10 cellular contexts compared by ENCODE assay signal in genomic region chr5:73303139-73304079, GRCh38.
A peak's percentile ranks its signal among the peaks of the same experiment; 100 is the strongest.
DNase-seq lines count a peak whose midpoint lies in the region; ATAC-seq and TF ChIP-seq lines count a peak whose summit lies in the region.
"Had no signal": no experiment of that assay in that cellular context is flagged by ENCODE, and none has a peak within 500 bp of the region (broad histone marks: within the 10 kb centered on the region; RNA-seq: fewer than 3 reads in every experiment).

No MANE protein-coding gene starts in this region.

- no peaks in the 10 kb centered on the region for H3K79me2 ChIP-seq in mammary epithelial cell (ENCODE audit: insufficient read depth, low read length)

- H3K4me3 ChIP-seq in H7 (ENCODE audit: insufficient read depth, low read depth, low read length) = peak overlapping the region; percentile 75
- peak overlapping the region in 2 of 3 experiments; percentile 27 to 32 for H3K4me3 ChIP-seq in mammary epithelial cell (replicated peaks in 1 of 3; ENCODE audit: insufficient read depth in 1 of 3, low read depth in 2 of 3, low read length in 3 of 3)
- peak overlapping the region; percentile 30 for H3K4me3 ChIP-seq in skeletal muscle cell (ENCODE audit: low read depth, low read length)

- H2AFZ ChIP-seq in mammary epithelial cell (ENCODE audit: low read depth, low read length) = peak overlapping the region; percentile 79

- TF ChIP-seq CTCF in mammary epithelial cell (conservative IDR thresholded peaks at IDR 0.05 in 1 of 2, IDR thresholded peaks at IDR 0.05 in 1 of 2; ENCODE audit: extremely low read depth in 1 of 2, insufficient read depth in 1 of 2, low read depth in 1 of 2, low read length in 2 of 2) = peak; percentile 7 to 40

- H3K27me3 ChIP-seq in H7 (ENCODE audit: control insufficient read depth, insufficient read depth, low read length) = peaks cover 80% of the 10 kb centered on the region
- peaks cover 28% of the 10 kb centered on the region for H3K27me3 ChIP-seq in mammary epithelial cell (ENCODE audit: insufficient read depth, low read length)

- peak; percentile 89 for DNase-seq in H7
- no peak for DNase-seq in mammary epithelial cell
- DNase-seq in iPS-NIHi7 (ENCODE audit: extremely low spot score) = peak; percentile 71
- DNase-seq in skeletal muscle cell (ENCODE audit: low read depth) = no peak
- no peak for DNase-seq in epidermal melanocyte (ENCODE audit: insufficient read length, low spot score)
- DNase-seq in HT-29 (ENCODE audit: low spot score) = no peak
- DNase-seq: NCI-H1930, PC-3 had no signal

- in situ Hi-C loops in mammary epithelial cell (cut with MboI; ENCODE audit: low sequenced_read_pairs in 2 of 2) = loop anchor here in 1 of 2 donors (10.0 kb wide), 1 partner anchor 141 kb away; the partner anchor contains the start of gene FOXD1

- H3K9me3 ChIP-seq in mammary epithelial cell (replicated peaks; ENCODE audit: insufficient read depth, low read length) = peaks cover 7% of the 10 kb centered on the region

- dilution Hi-C loops in mammary epithelial cell (cut with HindIII; ENCODE audit: low sequenced_read_pairs) = no loop called here

- peaks cover 14% of the 10 kb centered on the region for H3K4me1 ChIP-seq in mammary epithelial cell (ENCODE audit: insufficient read depth, low read length)

- CTCF ChIA-PET in mammary epithelial cell (lab: Charles Lee; ENCODE audit: low non-redundant PET) = no interaction called here

- no peak for ATAC-seq in GM21360 (IDR thresholded peaks at IDR 0.05; ENCODE audit: unreplicated experiment)
- no peak for ATAC-seq in HG02588 (IDR thresholded peaks at IDR 0.05; ENCODE audit: unreplicated experiment)
- ATAC-seq: PC-3 had no signal

- H3K36me3 ChIP-seq in H7 (replicated peaks; ENCODE audit: control insufficient read depth, insufficient read depth, low read length) = no peaks in the 10 kb centered on the region
- H3K36me3 ChIP-seq in mammary epithelial cell (ENCODE audit: insufficient read depth, low read length) = no peaks in the 10 kb centered on the region

- 18% methylated on average over 33 of the region's 77 CpGs for WGBS in mammary epithelial cell (ENCODE audit: low coverage, missing lambda C conversion rate)

- H3K27ac ChIP-seq in mammary epithelial cell (ENCODE audit: insufficient read depth, low read depth, low read length) = no peak overlapping the region

- BruUV-seq in mammary epithelial cell (replicated peaks; lab: Mats Ljungman, UMichigan) = no TSS peak

- peak overlapping the region; percentile 78 for H3K4me2 ChIP-seq in mammary epithelial cell (ENCODE audit: insufficient read depth, low read depth, low read length)

- no peaks in the 10 kb centered on the region for H4K20me1 ChIP-seq in mammary epithelial cell (ENCODE audit: insufficient read depth, low read length)

- intact Hi-C loops in mammary epithelial cell (cut with micrococcal nuclease) = no loop called here

- H3K9ac ChIP-seq in mammary epithelial cell (ENCODE audit: insufficient read depth, low read length) = no peak overlapping the region

Comparison
In these comparisons a context has a peak if more than half of its experiments do, and no peak if none do; other contexts are left out.
1. DNase-seq: peak in H7 (single experiment) and iPS-NIHi7 (single experiment); none in mammary epithelial cell (single experiment), skeletal muscle cell (single experiment), epidermal melanocyte (single experiment) and HT-29 (single experiment).
2. Peak in every context shown above with its lines, with median percentiles within 50 percentile points of each other: H3K4me3 ChIP-seq.